In genomic region chr5:43065384-43066230, GRCh38 we compare ENCODE assay signal across 8 cellular contexts. TPM values are rescaled to one million over a fixed set of nuclear protein-coding genes. Genes with fewer than 3 reads are reported as not detected.
DNase-seq lines count a peak whose midpoint lies in the region; ATAC-seq and TF ChIP-seq lines count a peak whose summit lies in the region.

No MANE protein-coding gene starts in this region.

- peak; percentile 42 to 69 (median 61) for DNase-seq in CD4-positive, alpha-beta memory T cell
- peak; percentile 83 for DNase-seq in NB4 (ENCODE audit: low read depth)
- peak; percentile 74 for DNase-seq in activated CD4-positive, alpha-beta T cell treated with anti-CD3 and anti-CD28 coated beads for 36 hours
- DNase-seq in dedifferentiated amniotic fluid mesenchymal stem cell (ENCODE audit: extremely low spot score): peak; percentile 57
- DNase-seq in lower leg skin (ENCODE audit: low spot score in 2 of 2): peak; percentile 49 to 91
- DNase-seq in stimulated activated CD4-positive, alpha-beta T cell treated with anti-CD3 and anti-CD28 coated beads, TNF-alpha, amount 100 ng/mL, for 24 hours (ENCODE audit: low read depth in 3 of 3): peak; percentile 32 to 60 (median 40)

- H3K4me1 ChIP-seq in CD4-positive, alpha-beta memory T cell (ENCODE audit: insufficient read depth, low read length): peaks cover 41% of the 10 kb centered on the region

- no peaks in the 10 kb centered on the region for H3K27me3 ChIP-seq in CD4-positive, alpha-beta memory T cell (ENCODE audit: insufficient read depth, low read length)

- TF ChIP-seq POLR2A in NB4 (IDR thresholded peaks at IDR 0.05; ENCODE audit: extremely low read depth, insufficient read length) (no peak), lower leg skin (IDR thresholded peaks at IDR 0.05) (no peak)

- 0 to 1% methylated on average over 36 of the region's 36 CpGs for WGBS in lower leg skin, 2 donors

- POLR2A ChIA-PET in CD4-positive, alpha-beta memory T cell (lab: Charles Lee; ENCODE audit: partially characterized antibody): interaction anchor here (0.7 to 10.9 kb wide), 26 partner anchors 8 to 1195 kb away, joined by 3 to 689 read pairs (median 8); partner anchors contain the start of genes ANXA2R, FBXO4, HMGCS1 and OXCT1
- POLR2A ChIA-PET in activated CD4-positive, alpha-beta T cell treated with anti-CD3 and anti-CD28 coated beads for 36 hours (lab: Charles Lee): interaction anchor here (0.5 to 2.7 kb wide), 20 partner anchors 8 to 1140 kb away, joined by 3 to 19 read pairs (median 5); partner anchors contain the start of genes FBXO4, HMGCS1 and TMEM267

- intact Hi-C loops in CD4-positive, alpha-beta memory T cell (cut with micrococcal nuclease): loop anchor here (1.0 to 5.0 kb wide), 12 partner anchors 23 to 1163 kb away; partner anchors contain the start of genes HMGCS1, PAIP1 and RIMOC1
- intact Hi-C loops in activated CD4-positive, alpha-beta T cell treated with anti-CD3 and anti-CD28 coated beads for 36 hours (cut with DNase I, micrococcal nuclease): loop anchor here (1.0 to 5.0 kb wide), 21 partner anchors 23 to 537 kb away; partner anchors contain the start of genes NIM1K (in 2 of the 2), TMEM267 (in 2 of the 2), ANXA2R (in 1 of the 2) and HMGCS1 (in 1 of the 2)
- intact Hi-C loops in lower leg skin (cut with DNase I; ENCODE audit: low total_unique reads): no loop called here

- no peaks in the 10 kb centered on the region for H3K36me3 ChIP-seq in CD4-positive, alpha-beta memory T cell (ENCODE audit: insufficient read depth, low read length)

- peak overlapping the region; percentile 97 to 100 (median 98) for H3K4me3 Mint-ChIP-seq in CD4-positive, alpha-beta memory T cell
- peak overlapping the region; percentile 97 for H3K4me3 Mint-ChIP-seq in activated CD4-positive, alpha-beta T cell treated with anti-CD3 and anti-CD28 coated beads for 36 hours

- H3K9me3 ChIP-seq in CD4-positive, alpha-beta memory T cell (ENCODE audit: control insufficient read depth in 1 of 2, low read length in 2 of 2): no peaks in the 10 kb centered on the region

- ATAC-seq in GM21528 (IDR thresholded peaks at IDR 0.05; ENCODE audit: low FRiP score, unreplicated experiment) (peak; percentile 23), HG03442 (IDR thresholded peaks at IDR 0.05; ENCODE audit: unreplicated experiment) (no peak)
- peak; percentile 3 for ATAC-seq in activated CD4-positive, alpha-beta T cell treated with anti-CD3 and anti-CD28 coated beads for 36 hours

- CTCF ChIA-PET in CD4-positive, alpha-beta memory T cell (lab: Charles Lee; ENCODE audit: partially characterized antibody): interaction anchor here (0.8 to 5.6 kb wide), 21 partner anchors 20 to 419 kb away, joined by 3 to 80 read pairs (median 7); partner anchors contain the start of genes ANXA2R, TMEM267 and ZNF131
- CTCF ChIA-PET in activated CD4-positive, alpha-beta T cell treated with anti-CD3 and anti-CD28 coated beads for 36 hours (lab: Charles Lee): interaction anchor here (0.6 to 3.4 kb wide), 32 partner anchors 8 to 419 kb away, joined by 3 to 47 read pairs (median 5); partner anchors contain the start of genes ANXA2R and TMEM267

- H3K27me3 Mint-ChIP-seq in CD4-positive, alpha-beta memory T cell: no peaks in the 10 kb centered on the region
- H3K27me3 Mint-ChIP-seq in activated CD4-positive, alpha-beta T cell treated with anti-CD3 and anti-CD28 coated beads for 36 hours: no peaks in the 10 kb centered on the region

- peak overlapping the region; percentile 97 to 99 for H3K4me3 ChIP-seq in CD4-positive, alpha-beta memory T cell (ENCODE audit: low read length in 2 of 2)
- H3K4me3 ChIP-seq in NB4 (ENCODE audit: low read depth, low read length) (peak overlapping the region; percentile 84), lower leg skin (ENCODE audit: low read depth, poor library complexity, severe bottlenecking) (peak overlapping the region; percentile 79)

- peak overlapping the region; percentile 98 to 100 (median 99) for H3K27ac Mint-ChIP-seq in CD4-positive, alpha-beta memory T cell
- H3K27ac Mint-ChIP-seq in activated CD4-positive, alpha-beta T cell treated with anti-CD3 and anti-CD28 coated beads for 36 hours: peak overlapping the region; percentile 99

- H3K9me3 Mint-ChIP-seq in CD4-positive, alpha-beta memory T cell: peaks cover 0 to 8% (median under 1%) of the 10 kb centered on the region in 8 donors
- no peaks in the 10 kb centered on the region for H3K9me3 Mint-ChIP-seq in activated CD4-positive, alpha-beta T cell treated with anti-CD3 and anti-CD28 coated beads for 36 hours (ENCODE audit: low read depth)

- peaks cover 27 to 53% (median 39%) of the 10 kb centered on the region in 4 donors for H3K4me1 Mint-ChIP-seq in CD4-positive, alpha-beta memory T cell
- H3K4me1 Mint-ChIP-seq in activated CD4-positive, alpha-beta T cell treated with anti-CD3 and anti-CD28 coated beads for 36 hours: peaks cover 32% of the 10 kb centered on the region

- peaks cover 17 to 52% of the 10 kb centered on the region in 2 donors for H3K36me3 Mint-ChIP-seq in CD4-positive, alpha-beta memory T cell
- H3K36me3 Mint-ChIP-seq in activated CD4-positive, alpha-beta T cell treated with anti-CD3 and anti-CD28 coated beads for 36 hours (ENCODE audit: low read depth): peaks cover 12% of the 10 kb centered on the region

- H3K27ac ChIP-seq in CD4-positive, alpha-beta memory T cell (ENCODE audit: low read depth, low read length): peak overlapping the region; percentile 94

- no peak for TF ChIP-seq CTCF in NB4 (IDR thresholded peaks at IDR 0.05; ENCODE audit: low read depth, low read length)
- TF ChIP-seq CTCF in lower leg skin (IDR thresholded peaks at IDR 0.05): no peak

RNA-seq across cellular contexts. Expression of gene ANXA2R, which starts 25.5 kb away (rescaled TPM):
- total RNA-seq in CD4-positive, alpha-beta memory T cell: 10 to 100 TPM; 43.4 to 47.8 TPM
- 10 to 100 TPM; 35.8 to 47.0 TPM for polyA plus RNA-seq in CD4-positive, alpha-beta memory T cell
- 1 to 10 TPM; 3.2 to 4.6 TPM for total RNA-seq in activated CD4-positive, alpha-beta T cell treated with anti-CD3 and anti-CD28 coated beads for 36 hours
- total RNA-seq in lower leg skin: 1 to 10 TPM; 1.1 to 2.7 (median 2.4) TPM

RNA-seq across cellular contexts. Expression of gene ZNF131, which starts 55.1 kb away (rescaled TPM):
- 10 to 100 TPM; 76.5 to 86.9 TPM for total RNA-seq in CD4-positive, alpha-beta memory T cell
- 10 to 100 TPM; 67.4 to 68.7 TPM for polyA plus RNA-seq in CD4-positive, alpha-beta memory T cell
- 10 to 100 TPM; 30.9 to 33.4 TPM for total RNA-seq in activated CD4-positive, alpha-beta T cell treated with anti-CD3 and anti-CD28 coated beads for 36 hours
- total RNA-seq in lower leg skin: 10 to 100 TPM; 29.6 to 43.6 (median 35.8) TPM

Comparison
In these comparisons a context has a peak if more than half of its experiments do, and no peak if none do; other contexts are left out.
1. RNA of gene ANXA2R, which starts 25.5 kb away (total RNA-seq): 43.4 to 47.8 TPM in CD4-positive, alpha-beta memory T cell; 3.2 to 4.6 TPM in activated CD4-positive, alpha-beta T cell treated with anti-CD3 and anti-CD28 coated beads for 36 hours and 1.1 to 2.7 TPM in lower leg skin; every median in the first group is over 4 times any median in the second.
2. Peak in every context shown above with its lines, with median percentiles within 50 percentile points of each other: DNase-seq and H3K4me3 ChIP-seq.